Comparison of ENCODE assay signal across 16 cellular contexts in the genomic region with DNA sequence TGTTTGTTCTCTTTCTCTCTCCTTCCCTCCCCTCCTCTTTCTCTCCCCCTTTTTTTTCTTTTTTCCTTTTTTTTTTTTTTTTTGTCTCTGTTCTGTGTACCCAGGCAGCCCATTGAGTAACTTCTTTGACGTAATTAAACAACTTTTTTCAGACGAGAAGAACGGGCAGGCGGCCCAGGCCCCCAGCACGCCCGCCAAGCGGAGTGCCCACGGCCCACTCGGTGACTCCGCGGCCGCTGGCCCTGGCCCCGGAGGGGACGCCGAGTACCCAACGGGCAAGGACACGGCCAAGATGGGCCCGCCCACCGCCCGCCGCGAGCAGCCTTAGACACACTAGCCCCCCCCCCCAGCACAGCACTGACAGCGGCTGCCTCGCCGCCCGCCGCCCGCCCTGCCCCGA. TPM values are rescaled to one million over a fixed set of nuclear protein-coding genes. Genes with fewer than 3 reads are reported as not detected.
A peak's percentile ranks its signal among the peaks of the same experiment; 100 is the strongest.
DNase-seq lines count a peak whose midpoint lies in the region; TF ChIP-seq lines count a peak whose summit lies in the region.
"Had no signal": no experiment of that assay in that cellular context is flagged by ENCODE, and none has a peak within 500 bp of the region (broad histone marks: within the 10 kb centered on the region; RNA-seq: fewer than 3 reads in every experiment).

No MANE protein-coding gene starts in this region.

- intact Hi-C loops in ascending aorta (cut with DNase I) = loop anchor here (1.0 to 5.0 kb wide), 2 partner anchors 22 to 73 kb away; a partner anchor contains a TSS
- intact Hi-C loops in head of caudate nucleus (cut with DNase I) = no loop called here

- peak; percentile 53 to 92 for DNase-seq in ascending aorta (ENCODE audit: low spot score in 2 of 2)
- DNase-seq in head of caudate nucleus = peak in 37 of 42 donors; percentile 30 to 84 (median 62)
- DNase-seq in tibial nerve (ENCODE audit: low spot score in 2 of 2) = peak; percentile 22 to 46
- no peak for DNase-seq in foreskin melanocyte
- DNase-seq in inferior parietal cortex (ENCODE audit: extremely low spot score) = no peak
- DNase-seq in activated CD8-positive, alpha-beta memory T cell treated with anti-CD3 and anti-CD28 coated beads, Interleukin-2, amount 50 U/mL, for 48 hours = no peak
- DNase-seq in activated CD4-positive, alpha-beta memory T cell treated with anti-CD3 and anti-CD28 coated beads, Interleukin-2, amount 10 ng/mL, durations not matched to agents 7 days and 5 days = no peak
- DNase-seq: H9, kidney glomerular epithelial cell, SK-N-SH had no signal

- H3K36me3 ChIP-seq in ascending aorta (peaks cover 0 to 4% of the 10 kb centered on the region in 2 donors), mucosa of rectum (ENCODE audit: control insufficient read depth in 2 of 2, insufficient read depth in 2 of 2, low read length in 2 of 2) (peaks cover under 1 to 3% of the 10 kb centered on the region in 2 donors), tibial nerve (peaks cover 0 to 32% (median 0%) of the 10 kb centered on the region in 3 donors)

- peak overlapping the region in 1 of 2 donors; percentile 34 for H3K9ac ChIP-seq in mucosa of rectum (ENCODE audit: low read depth in 1 of 2, low read length in 2 of 2)
- H3K9ac ChIP-seq: SK-N-SH had no signal

- no peaks in the 10 kb centered on the region for H3K4me1 Mint-ChIP-seq in activated CD4-positive, alpha-beta memory T cell treated with anti-CD3 and anti-CD28 coated beads, Interleukin-2, amount 10 ng/mL, durations not matched to agents 7 days and 5 days
- H3K4me1 Mint-ChIP-seq: CD14-positive monocyte had no signal

- CTCF ChIA-PET in activated CD4-positive, alpha-beta memory T cell treated with anti-CD3 and anti-CD28 coated beads, Interleukin-2, amount 10 ng/mL, durations not matched to agents 7 days and 5 days (lab: Charles Lee) = no interaction called here

- H3K4me3 ChIP-seq in ascending aorta = peak overlapping the region; percentile 21 to 43
- no peak overlapping the region for H3K4me3 ChIP-seq in mucosa of rectum (ENCODE audit: low read length in 2 of 2)
- peak overlapping the region; percentile 21 to 46 (median 29) for H3K4me3 ChIP-seq in tibial nerve

- no peak for TF ChIP-seq CTCF in ascending aorta (IDR thresholded peaks at IDR 0.05)
- TF ChIP-seq CTCF in tibial nerve (IDR thresholded peaks at IDR 0.05) = no peak

- no peak overlapping the region for H3K27ac Mint-ChIP-seq in activated CD4-positive, alpha-beta memory T cell treated with anti-CD3 and anti-CD28 coated beads, Interleukin-2, amount 10 ng/mL, durations not matched to agents 7 days and 5 days
- H3K27ac Mint-ChIP-seq: activated naive CD8-positive, alpha-beta T cell; dendritic cell treated with granulocyte-macrophage colony-stimulating factor and Interleukin-4, amounts not matched to agents 40 ng/mL and 50 ng/mL, for 4 days; H9 had no signal

- H3K27ac ChIP-seq in ascending aorta (peak overlapping the region; percentile 86 to 89), mucosa of rectum (ENCODE audit: low read depth in 2 of 2, low read length in 2 of 2) (peak overlapping the region; percentile 64 to 70), tibial nerve (peak overlapping the region; percentile 87 to 97 (median 91))
- H3K27ac ChIP-seq: HL-60, neutrophil had no signal

- H3K4me3 Mint-ChIP-seq in activated CD4-positive, alpha-beta memory T cell treated with anti-CD3 and anti-CD28 coated beads, Interleukin-2, amount 10 ng/mL, durations not matched to agents 7 days and 5 days = no peak overlapping the region
- H3K4me3 Mint-ChIP-seq: activated naive CD8-positive, alpha-beta T cell; CD14-positive monocyte; dendritic cell treated with granulocyte-macrophage colony-stimulating factor and Interleukin-4, amounts not matched to agents 40 ng/mL and 50 ng/mL, for 4 days; H9 had no signal

- POLR2A ChIA-PET in activated CD4-positive, alpha-beta memory T cell treated with anti-CD3 and anti-CD28 coated beads, Interleukin-2, amount 10 ng/mL, durations not matched to agents 7 days and 5 days (lab: Charles Lee) = no interaction called here

- H3K27me3 ChIP-seq in ascending aorta (no peaks in the 10 kb centered on the region), mucosa of rectum (ENCODE audit: control insufficient read depth in 2 of 2, insufficient read depth in 2 of 2, low read length in 2 of 2) (no peaks in the 10 kb centered on the region), tibial nerve (no peaks in the 10 kb centered on the region)
- H3K27me3 ChIP-seq: neutrophil had no signal

- peak in 1 of 2 donors; percentile 89 for TF ChIP-seq EP300 in tibial nerve (IDR thresholded peaks at IDR 0.05)

- H3K27me3 Mint-ChIP-seq in activated CD4-positive, alpha-beta memory T cell treated with anti-CD3 and anti-CD28 coated beads, Interleukin-2, amount 10 ng/mL, durations not matched to agents 7 days and 5 days = no peaks in the 10 kb centered on the region
- H3K27me3 Mint-ChIP-seq: activated naive CD8-positive, alpha-beta T cell; dendritic cell treated with granulocyte-macrophage colony-stimulating factor and Interleukin-4, amounts not matched to agents 40 ng/mL and 50 ng/mL, for 4 days had no signal

- H3K9me3 Mint-ChIP-seq in activated CD4-positive, alpha-beta memory T cell treated with anti-CD3 and anti-CD28 coated beads, Interleukin-2, amount 10 ng/mL, durations not matched to agents 7 days and 5 days = no peaks in the 10 kb centered on the region
- H3K9me3 Mint-ChIP-seq: H9 had no signal

- H3K4me1 ChIP-seq in ascending aorta = peaks cover 14 to 28% of the 10 kb centered on the region in 2 donors
- H3K4me1 ChIP-seq in mucosa of rectum (ENCODE audit: control insufficient read depth in 2 of 2, insufficient read depth in 2 of 2, low read length in 2 of 2) = peaks cover 6% of the 10 kb centered on the region in 2 donors
- H3K4me1 ChIP-seq in tibial nerve = peaks cover 0 to 49% (median 20%) of the 10 kb centered on the region in 4 donors

- no peak for TF ChIP-seq POLR2A in tibial nerve (IDR thresholded peaks at IDR 0.05)

- H3K9me3 ChIP-seq in ascending aorta (no peaks in the 10 kb centered on the region), mucosa of rectum (ENCODE audit: control insufficient read depth in 2 of 2, low read length in 2 of 2) (no peaks in the 10 kb centered on the region), tibial nerve (peaks cover 0 to 8% (median 0%) of the 10 kb centered on the region in 4 donors)
- H3K9me3 ChIP-seq: neutrophil, SK-N-SH had no signal

- 47 to 56% methylated on average over 14 to 26 of the region's 29 CpGs for WGBS in tibial nerve, 2 donors

- H3K36me3 Mint-ChIP-seq in activated CD4-positive, alpha-beta memory T cell treated with anti-CD3 and anti-CD28 coated beads, Interleukin-2, amount 10 ng/mL, durations not matched to agents 7 days and 5 days (ENCODE audit: low read depth) = peaks cover 2% of the 10 kb centered on the region
- H3K36me3 Mint-ChIP-seq: activated naive CD8-positive, alpha-beta T cell had no signal

RNA-seq across cellular contexts. Expression of a gene that starts 26.2 kb away (rescaled TPM):
- total RNA-seq in ascending aorta (95.4 TPM), tibial nerve (10 to 100 TPM; 42.3 to 55.1 (median 46.9) TPM)
- total RNA-seq in activated CD4-positive, alpha-beta memory T cell treated with anti-CD3 and anti-CD28 coated beads, Interleukin-2, amount 10 ng/mL, durations not matched to agents 7 days and 5 days = 10 to 100 TPM; 49.5 to 52.9 TPM

Comparison
In these comparisons a context has a peak if more than half of its experiments do, and no peak if none do; other contexts are left out.
1. DNase-seq: peak in ascending aorta (2 of 2), head of caudate nucleus (37 of 42) and tibial nerve (2 of 2); none in foreskin melanocyte (single experiment), inferior parietal cortex (single experiment), activated CD8-positive, alpha-beta memory T cell treated with anti-CD3 and anti-CD28 coated beads, Interleukin-2, amount 50 U/mL, for 48 hours (single experiment) and activated CD4-positive, alpha-beta memory T cell treated with anti-CD3 and anti-CD28 coated beads, Interleukin-2, amount 10 ng/mL, durations not matched to agents 7 days and 5 days (single experiment).
2. H3K4me3 ChIP-seq: peak in ascending aorta (2 of 2) and tibial nerve (4 of 4); none in mucosa of rectum (0 of 2).
3. Peak in every context shown above with its lines, with median percentiles within 50 percentile points of each other: H3K27ac ChIP-seq.